In genomic region chr11:82960779-82961143, GRCh38 we compare ENCODE assay signal across 10 cellular contexts. TPM values are rescaled to one million over a fixed set of nuclear protein-coding genes. Genes with fewer than 3 reads are reported as not detected.
DNase-seq lines count a peak whose midpoint lies in the region; ATAC-seq, FAIRE-seq and TF ChIP-seq lines count a peak whose summit lies in the region.
"Had no signal": no experiment of that assay in that cellular context is flagged by ENCODE, and none has a peak within 500 bp of the region (broad histone marks: within the 10 kb centered on the region; RNA-seq: fewer than 3 reads in every experiment).

No MANE protein-coding gene starts in this region.

- no peak for FAIRE-seq in frontal cortex (lab: Jason Lieb, UNC)

- H3K9me3 ChIP-seq in DOHH2 (ENCODE audit: control insufficient read depth, insufficient read depth, low read length): 0 out of 2 replicates have a peak, but pooled peaks cover 3% of the 10 kb centered on the region
- H3K9me3 ChIP-seq: testis had no signal

- H3K27me3 ChIP-seq in DOHH2 (ENCODE audit: control insufficient read depth, low read length): no peaks in the 10 kb centered on the region
- H3K27me3 ChIP-seq: testis had no signal

- POLR2A ChIA-PET in activated naive CD8-positive, alpha-beta T cell treated with anti-CD3 and anti-CD28 coated beads, Interleukin-2, amount 10 ng/mL, durations not matched to agents 7 days and 5 days (lab: Charles Lee): interaction anchor here (0.7 to 2.7 kb wide), 6 partner anchors 9 to 196 kb away, joined by 3 to 13 read pairs (median 3); partner anchors contain the start of genes PCF11 and RAB30

- H3K36me3 Mint-ChIP-seq in activated naive CD8-positive, alpha-beta T cell treated with anti-CD3 and anti-CD28 coated beads, Interleukin-2, amount 10 ng/mL, durations not matched to agents 7 days and 5 days: peaks cover 26% of the 10 kb centered on the region

- H3K4me1 Mint-ChIP-seq in activated naive CD8-positive, alpha-beta T cell treated with anti-CD3 and anti-CD28 coated beads, Interleukin-2, amount 10 ng/mL, durations not matched to agents 7 days and 5 days: peaks cover 58% of the 10 kb centered on the region

- H3K9me3 Mint-ChIP-seq in activated naive CD8-positive, alpha-beta T cell treated with anti-CD3 and anti-CD28 coated beads, Interleukin-2, amount 10 ng/mL, durations not matched to agents 7 days and 5 days: peaks cover 9% of the 10 kb centered on the region

- peaks cover 7% of the 10 kb centered on the region; the same call in 1 of the 2 replicates for H3K36me3 ChIP-seq in DOHH2 (ENCODE audit: control insufficient read depth, low read length)

- ATAC-seq in GM19397 (IDR thresholded peaks at IDR 0.05; ENCODE audit: unreplicated experiment) (peak; percentile 29), HG03342 (IDR thresholded peaks at IDR 0.05; ENCODE audit: unreplicated experiment) (peak; percentile 33)
- peak; percentile 13 for ATAC-seq in activated naive CD8-positive, alpha-beta T cell treated with anti-CD3 and anti-CD28 coated beads, Interleukin-2, amount 10 ng/mL, durations not matched to agents 7 days and 5 days (ENCODE audit: low read depth)

- H3K4me3 ChIP-seq in DOHH2 (ENCODE audit: low read length): peak overlapping the region; percentile 43; the same call in 1 of the 2 replicates
- H3K4me3 ChIP-seq: skin epidermis, testis had no signal

- no peaks in the 10 kb centered on the region for H4K20me1 ChIP-seq in DOHH2 (ENCODE audit: control insufficient read depth, insufficient read depth, low read depth, low read length)

- TF ChIP-seq CTCF in DOHH2 (IDR thresholded peaks at IDR 0.05; ENCODE audit: low read depth, low read length, poor library complexity, severe bottlenecking) (no peak), GM10266 (IDR thresholded peaks at IDR 0.05; ENCODE audit: control insufficient read depth, insufficient read depth, low read depth, missing control alignments) (no peak)

- H3K4me2 ChIP-seq in DOHH2 (ENCODE audit: low read length): peak overlapping the region; percentile 64

- H3F3A ChIP-seq in DOHH2 (ENCODE audit: control insufficient read depth, insufficient read depth): peaks cover 17% of the 10 kb centered on the region; the same call in 1 of the 2 replicates

- H3K4me3 Mint-ChIP-seq in activated naive CD8-positive, alpha-beta T cell treated with anti-CD3 and anti-CD28 coated beads, Interleukin-2, amount 10 ng/mL, durations not matched to agents 7 days and 5 days: peak overlapping the region; percentile 76

- H3K79me2 ChIP-seq in DOHH2 (ENCODE audit: control insufficient read depth, low read length): no peaks in the 10 kb centered on the region

- no peaks in the 10 kb centered on the region for H3K27me3 Mint-ChIP-seq in activated naive CD8-positive, alpha-beta T cell treated with anti-CD3 and anti-CD28 coated beads, Interleukin-2, amount 10 ng/mL, durations not matched to agents 7 days and 5 days

- peak overlapping the region; percentile 82 for H3K27ac Mint-ChIP-seq in activated naive CD8-positive, alpha-beta T cell treated with anti-CD3 and anti-CD28 coated beads, Interleukin-2, amount 10 ng/mL, durations not matched to agents 7 days and 5 days

- DNase-seq in activated naive CD8-positive, alpha-beta T cell treated with anti-CD3 and anti-CD28 coated beads, Interleukin-2, amount 10 ng/mL, durations not matched to agents 7 days and 5 days: no peak
- DNase-seq in nucleus accumbens (lab: John Stamatoyannopoulos, UW) (no peak), NCI-H2196 treated with DMSO at 0.1 percent for 48 hours (lab: John Stamatoyannopoulos, UW; ENCODE audit: unreplicated experiment) (no peak), GM10266 (ENCODE audit: extremely low spot score) (no peak), frontal cortex (ENCODE audit: low spot score in 2 of 2) (no peak)
- DNase-seq: testis had no signal

- peaks cover 49% of the 10 kb centered on the region for H3K4me1 ChIP-seq in DOHH2 (ENCODE audit: control insufficient read depth, low read length)
- H3K4me1 ChIP-seq: testis had no signal

- no peaks in the 10 kb centered on the region for H3K9me2 ChIP-seq in DOHH2 (replicated peaks; ENCODE audit: control insufficient read depth, low read length)

- peak overlapping the region; percentile 34 for H3K27ac ChIP-seq in DOHH2 (ENCODE audit: low read depth, low read length)
- H3K27ac ChIP-seq: testis had no signal

RNA-seq across cellular contexts. Expression of gene DDIAS, which starts 59.2 kb away (rescaled TPM):
- 10 to 100 TPM in 1 of 2 experiments, 1 to 10 TPM in 1; 8.8 to 10.6 TPM for total RNA-seq in activated naive CD8-positive, alpha-beta T cell treated with anti-CD3 and anti-CD28 coated beads, Interleukin-2, amount 10 ng/mL, durations not matched to agents 7 days and 5 days
- 1.6 TPM for total RNA-seq in frontal cortex
